In the genomic region with DNA sequence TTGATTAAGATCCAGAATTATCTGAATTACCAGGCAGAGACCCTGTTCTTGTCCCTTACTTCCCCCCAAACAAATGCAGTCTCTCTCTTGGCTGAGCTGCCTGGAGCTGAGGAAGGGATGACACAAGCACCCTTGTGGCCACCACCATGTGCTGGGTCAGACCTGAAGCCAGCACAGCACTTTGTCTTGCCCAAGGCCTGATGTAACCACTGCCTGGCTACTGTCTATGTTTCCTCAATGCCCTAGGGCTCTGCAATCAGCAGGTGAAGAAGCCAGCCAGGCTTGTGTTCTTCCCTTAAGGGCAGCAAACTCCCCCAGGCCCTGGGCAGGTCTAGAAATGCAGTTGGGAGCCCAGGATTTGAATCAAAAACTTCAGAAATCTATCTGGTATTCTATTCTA, we compare ENCODE assay signal across 26 cellular contexts. TPM values are rescaled to one million over a fixed set of nuclear protein-coding genes. Genes with fewer than 3 reads are reported as not detected.
"Had no signal": no experiment of that assay in that cellular context is flagged by ENCODE, and none has a peak within 500 bp of the region (broad histone marks: within the 10 kb centered on the region; RNA-seq: fewer than 3 reads in every experiment).

No MANE protein-coding gene starts in this region.

- H3K27me3 ChIP-seq: breast epithelium, MG63, SJSA1 had no signal

- H3K27ac ChIP-seq: breast epithelium, KMS-11, SJSA1 had no signal

- H3K4me1 ChIP-seq: breast epithelium, SJSA1 had no signal

- H3K4me2 ChIP-seq: KMS-11 had no signal

- H3K9ac ChIP-seq: KMS-11 had no signal

- H3K36me3 ChIP-seq: breast epithelium, MG63, SJSA1 had no signal

- DNase-seq: activated CD4-positive, alpha-beta T cell treated with anti-CD3 and anti-CD28 coated beads for 48 hours; activated CD4-positive, alpha-beta T cell treated with anti-CD3 and anti-CD28 coated beads, Interleukin-2, amount 50 U/mL, for 4 hours; activated CD4-positive, CD25-positive, alpha-beta regulatory T cell treated with anti-CD3 and anti-CD28 coated beads, Interleukin-2, amount 50 U/mL, for 72 hours; activated CD8-positive, alpha-beta memory T cell treated with anti-CD3 and anti-CD28 coated beads, Interleukin-2, amount 50 U/mL, for 48 hours; activated CD8-positive, alpha-beta T cell treated with anti-CD3 and anti-CD28 coated beads, Interleukin-2, amount 10 ng/mL, durations not matched to agents 7 days and 5 days; activated naive CD4-positive, alpha-beta T cell; activated T-cell treated with anti-CD3 and anti-CD28 coated beads, Interleukin-2, amount 50 U/mL, for 1 hour; aorta; central memory CD4-positive, alpha-beta T cell; MG63; NCI-H1092 treated with DMSO at 0.1 percent for 48 hours; NCI-H1417 treated with DMSO at 0.1 percent for 48 hours; NCI-H1694; NCI-H2029; NCI-H2107; NCI-H345; NCI-H510A; NCI-H526 treated with DMSO at 0.1 percent for 48 hours; NCI-H82; T-helper 17 cell; T-helper 9 cell had no signal

- H3K9me3 ChIP-seq: breast epithelium, SJSA1 had no signal

- H3K4me3 ChIP-seq: breast epithelium, MG63, SJSA1 had no signal

RNA-seq across cellular contexts. Expression of gene CASR, which starts 15.8 kb away (rescaled TPM):
- total RNA-seq: activated CD8-positive, alpha-beta T cell treated with anti-CD3 and anti-CD28 coated beads, Interleukin-2, amount 10 ng/mL, durations not matched to agents 7 days and 5 days; aorta; breast epithelium; Right ventricle myocardium inferior; RPMI7951; SJSA1 had no signal
- polyA plus RNA-seq: aorta had no signal
